ENCODE assay signal across 8 cellular contexts in genomic region chr6:40308533-40309306, GRCh38.
DNase-seq lines count a peak whose midpoint lies in the region; ATAC-seq and TF ChIP-seq lines count a peak whose summit lies in the region.

No MANE protein-coding gene starts in this region.

- intact Hi-C loops in naive thymus-derived CD4-positive, alpha-beta T cell (cut with micrococcal nuclease) = loop anchor here (5.0 to 10.0 kb wide), 5 partner anchors 324 to 961 kb away; no protein-coding TSS in a partner anchor
- intact Hi-C loops in testis (cut with DNase I; ENCODE audit: low total_unique reads) = no loop called here

- 0 to 7% methylated on average over 7 to 12 of the region's 12 CpGs for WGBS in testis, 2 donors

- H3K27me3 ChIP-seq in naive thymus-derived CD4-positive, alpha-beta T cell (ENCODE audit: control insufficient read depth in 2 of 2, insufficient read depth in 2 of 2, low read length in 2 of 2) = no peaks in the 10 kb centered on the region
- H3K27me3 ChIP-seq in testis = no peaks in the 10 kb centered on the region

- peak; percentile 80 for TF ChIP-seq CTCF in AG04449 (IDR thresholded peaks at IDR 0.05; ENCODE audit: insufficient read depth, low read length, missing control alignments)
- TF ChIP-seq CTCF in GM12875 (IDR thresholded peaks at IDR 0.05; ENCODE audit: borderline replicate concordance, insufficient read depth, low read depth, low read length) = peak; percentile 85
- TF ChIP-seq CTCF in testis (IDR thresholded peaks at IDR 0.05) = peak; percentile 89 to 97 (median 92)

- no peaks in the 10 kb centered on the region for H3K9me3 ChIP-seq in naive thymus-derived CD4-positive, alpha-beta T cell (ENCODE audit: control insufficient read depth in 2 of 3, low read length in 3 of 3)
- H3K9me3 ChIP-seq in testis = no peaks in the 10 kb centered on the region

- H3K4me3 ChIP-seq in AG04449 (ENCODE audit: low read depth, low read length) = no peak overlapping the region
- H3K4me3 ChIP-seq in GM12875 (ENCODE audit: low read depth, low read length) = no peak overlapping the region
- no peak overlapping the region for H3K4me3 ChIP-seq in naive thymus-derived CD4-positive, alpha-beta T cell (ENCODE audit: low read length)
- no peak overlapping the region for H3K4me3 ChIP-seq in testis

- POLR2A ChIA-PET in AG04449 (lab: Yijun Ruan, JAX) = no interaction called here
- POLR2A ChIA-PET in naive thymus-derived CD4-positive, alpha-beta T cell (lab: Charles Lee) = no interaction called here

- H3K27me3 Mint-ChIP-seq in naive thymus-derived CD4-positive, alpha-beta T cell = peaks cover 34 to 48% (median 44%) of the 10 kb centered on the region in 5 donors

- TF ChIP-seq POLR2A in erythroblast (IDR thresholded peaks at IDR 0.05; ENCODE audit: low read length) (no peak), testis (IDR thresholded peaks at IDR 0.05) (no peak)

- H3K27ac Mint-ChIP-seq in naive thymus-derived CD4-positive, alpha-beta T cell = peak overlapping the region in 1 of 9 donors; percentile 58

- H3K4me1 Mint-ChIP-seq in naive thymus-derived CD4-positive, alpha-beta T cell = peaks cover 0 to 12% (median 0%) of the 10 kb centered on the region in 7 donors

- no peak for DNase-seq in AG04449 (ENCODE audit: low read depth, low spot score)
- DNase-seq in NCI-H510A (lab: John Stamatoyannopoulos, UW) = peak; percentile 24
- DNase-seq in activated CD8-positive, alpha-beta memory T cell treated with anti-CD3 and anti-CD28 coated beads for 24 hours = peak; percentile 81
- DNase-seq in erythroblast (lab: John Stamatoyannopoulos, UW) = peak; percentile 41 to 65
- DNase-seq in naive thymus-derived CD4-positive, alpha-beta T cell = peak in 6 of 9 donors; percentile 14 to 70 (median 40)
- DNase-seq in testis = peak; percentile 88

- no peak overlapping the region for H3K27ac ChIP-seq in naive thymus-derived CD4-positive, alpha-beta T cell (ENCODE audit: low read depth, low read length)
- H3K27ac ChIP-seq in testis = no peak overlapping the region

- peak; percentile 58 for ATAC-seq in naive thymus-derived CD4-positive, alpha-beta T cell
- no peak for ATAC-seq in GM19351 (IDR thresholded peaks at IDR 0.05; ENCODE audit: unreplicated experiment)

- peaks cover 0 to 16% (median 5%) of the 10 kb centered on the region in 11 donors for H3K9me3 Mint-ChIP-seq in naive thymus-derived CD4-positive, alpha-beta T cell

- H3K4me1 ChIP-seq in naive thymus-derived CD4-positive, alpha-beta T cell (ENCODE audit: control insufficient read depth in 2 of 2, insufficient read depth in 2 of 2, low read length in 2 of 2) = no peaks in the 10 kb centered on the region
- no peaks in the 10 kb centered on the region for H3K4me1 ChIP-seq in testis

- no peaks in the 10 kb centered on the region for H3K36me3 ChIP-seq in naive thymus-derived CD4-positive, alpha-beta T cell (ENCODE audit: control insufficient read depth in 2 of 3, insufficient read depth in 3 of 3, low read length in 3 of 3)
- no peaks in the 10 kb centered on the region for H3K36me3 ChIP-seq in testis (ENCODE audit: low read depth, missing control alignments)

- H3K4me3 Mint-ChIP-seq in naive thymus-derived CD4-positive, alpha-beta T cell = no peak overlapping the region

- CTCF ChIA-PET in AG04449 (lab: Yijun Ruan, JAX) = interaction anchor here (0.7 to 3.5 kb wide), 8 partner anchors 9 to 961 kb away, joined by 3 to 15 read pairs (median 6); no protein-coding TSS in a partner anchor
- CTCF ChIA-PET in naive thymus-derived CD4-positive, alpha-beta T cell (lab: Charles Lee) = no interaction called here

- H3K36me3 Mint-ChIP-seq in naive thymus-derived CD4-positive, alpha-beta T cell = peaks cover 0 to 7% (median 0%) of the 10 kb centered on the region in 5 donors
